ENCODE assay signal across 9 cellular contexts in the genomic region with DNA sequence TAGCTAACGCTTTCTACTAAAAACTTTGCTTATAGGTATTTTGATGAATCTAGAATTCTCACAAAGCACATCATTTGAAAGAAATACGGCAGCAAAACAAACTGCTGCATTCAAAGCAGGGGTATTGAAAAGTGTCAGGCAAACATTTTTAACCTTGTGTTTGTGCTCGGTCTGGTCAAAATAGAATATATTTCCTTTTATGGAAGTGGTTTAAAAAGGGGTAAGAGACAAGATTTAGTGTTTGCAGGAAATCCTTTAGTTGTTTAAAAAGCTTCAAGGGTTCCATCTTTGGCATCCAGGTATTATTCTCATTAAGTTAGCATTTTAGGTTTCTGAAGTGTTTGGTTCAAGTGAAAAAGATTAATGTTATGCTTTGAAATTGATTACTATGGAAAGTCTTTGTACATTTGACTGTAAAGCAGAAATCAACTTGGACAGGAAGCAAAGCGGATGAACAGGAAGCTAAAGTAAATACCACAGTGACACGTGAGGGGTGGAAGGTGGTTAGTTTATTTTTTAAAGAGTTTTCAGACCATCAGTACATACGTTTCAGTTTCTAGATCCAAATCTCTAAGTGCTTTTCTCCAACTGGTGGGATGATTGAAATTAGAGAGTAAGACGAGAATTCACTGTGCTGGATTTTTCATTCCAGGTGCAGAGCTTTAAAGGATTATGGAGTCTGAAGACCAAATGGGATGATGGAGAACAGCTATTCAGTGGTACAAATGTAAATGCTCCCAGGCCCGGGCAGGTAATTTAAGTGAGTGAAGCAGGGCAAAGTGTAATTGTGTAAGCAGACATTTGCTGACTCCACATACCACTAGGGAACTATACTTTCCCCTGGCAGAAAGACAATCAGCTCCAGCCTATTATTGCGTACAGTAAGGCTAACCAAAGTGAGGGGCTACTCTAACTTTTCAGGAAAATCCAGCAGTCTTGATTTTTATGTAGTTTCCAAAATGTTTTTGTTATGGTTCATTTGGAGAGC.
DNase-seq lines count a peak whose midpoint lies in the region; ATAC-seq, FAIRE-seq and TF ChIP-seq lines count a peak whose summit lies in the region.
"Had no signal": no experiment of that assay in that cellular context is flagged by ENCODE, and none has a peak within 500 bp of the region (broad histone marks: within the 10 kb centered on the region; RNA-seq: fewer than 3 reads in every experiment).

No MANE protein-coding gene starts in this region.

- no peak overlapping the region for H3K9ac ChIP-seq in endodermal cell (ENCODE audit: extremely low read depth, low read length, poor library complexity, severe bottlenecking)

- H3K4me1 Mint-ChIP-seq in endodermal cell, result peaks cover 11% of the 10 kb centered on the region

- peak; percentile 26 for DNase-seq in DMS53 treated with DMSO at 0.1 percent for 48 hours (lab: John Stamatoyannopoulos, UW; ENCODE audit: unreplicated experiment)
- peak; percentile 51 for DNase-seq in choroid plexus epithelial cell (ENCODE audit: low read depth)
- DNase-seq in NCI-H187 treated with DMSO at 0.1 percent for 48 hours (lab: John Stamatoyannopoulos, UW), result no peak
- no peak for DNase-seq in SK-N-DZ (ENCODE audit: low spot score)
- no peak for DNase-seq in endodermal cell
- no peak for DNase-seq in HTR-8/SVneo (ENCODE audit: insufficient read length, low spot score)

- no peaks in the 10 kb centered on the region for H3K9me3 Mint-ChIP-seq in endodermal cell

- FAIRE-seq in HTR-8/SVneo (lab: Jason Lieb, UNC), result no peak

- ATAC-seq in GM19467 (IDR thresholded peaks at IDR 0.05; ENCODE audit: unreplicated experiment) (peak; percentile 93), HG03520 (IDR thresholded peaks at IDR 0.05; ENCODE audit: unreplicated experiment) (peak; percentile 89)

- H3K27ac ChIP-seq in endodermal cell (ENCODE audit: low read depth, low read length), result no peak overlapping the region
- H3K27ac ChIP-seq: cardiac muscle cell had no signal

- no peaks in the 10 kb centered on the region for H3K27me3 ChIP-seq in endodermal cell (ENCODE audit: control insufficient read depth, insufficient read depth, low read length, poor library complexity, severe bottlenecking)
- H3K27me3 ChIP-seq: cardiac muscle cell had no signal

- H3K27me3 Mint-ChIP-seq in endodermal cell (ENCODE audit: insufficient read depth), result no peaks in the 10 kb centered on the region

- H3K4me3 ChIP-seq in choroid plexus epithelial cell (ENCODE audit: low read depth, low read length) (no peak overlapping the region), endodermal cell (ENCODE audit: low read length) (no peak overlapping the region)
- H3K4me3 ChIP-seq: cardiac muscle cell had no signal

- no peaks in the 10 kb centered on the region for H3K36me3 ChIP-seq in endodermal cell (ENCODE audit: control insufficient read depth, insufficient read depth, low read length)
- H3K36me3 ChIP-seq: cardiac muscle cell had no signal

- H3K36me3 Mint-ChIP-seq in endodermal cell (ENCODE audit: low read depth), result no peaks in the 10 kb centered on the region

- H3K9me3 ChIP-seq in endodermal cell (ENCODE audit: control insufficient read depth, low read length), result no peaks in the 10 kb centered on the region

- TF ChIP-seq CTCF in choroid plexus epithelial cell (conservative IDR thresholded peaks at IDR 0.05; ENCODE audit: low read depth, low read length), result no peak
- no peak for TF ChIP-seq CTCF in endodermal cell (conservative IDR thresholded peaks at IDR 0.05)

- 89 to 90% methylated on average over 7 to 9 of the region's 9 CpGs for WGBS in endodermal cell (ENCODE audit: insufficient coverage in 1 of 2, insufficient read length in 1 of 2), 2 experiments

- H3K4me1 ChIP-seq in endodermal cell (ENCODE audit: control insufficient read depth, insufficient read depth, low read length), result no peaks in the 10 kb centered on the region

- H3K27ac Mint-ChIP-seq in endodermal cell, result no peak overlapping the region

- no peak overlapping the region for H3K4me3 Mint-ChIP-seq in endodermal cell

Comparison
In these comparisons a context has a peak if more than half of its experiments do, and no peak if none do; other contexts are left out.
1. DNase-seq: peak in DMS53 treated with DMSO at 0.1 percent for 48 hours (single experiment) and choroid plexus epithelial cell (single experiment); none in NCI-H187 treated with DMSO at 0.1 percent for 48 hours (single experiment), SK-N-DZ (single experiment), endodermal cell (single experiment) and HTR-8/SVneo (single experiment).